ENCODE assay signal across 2 cellular contexts in the genomic region with DNA sequence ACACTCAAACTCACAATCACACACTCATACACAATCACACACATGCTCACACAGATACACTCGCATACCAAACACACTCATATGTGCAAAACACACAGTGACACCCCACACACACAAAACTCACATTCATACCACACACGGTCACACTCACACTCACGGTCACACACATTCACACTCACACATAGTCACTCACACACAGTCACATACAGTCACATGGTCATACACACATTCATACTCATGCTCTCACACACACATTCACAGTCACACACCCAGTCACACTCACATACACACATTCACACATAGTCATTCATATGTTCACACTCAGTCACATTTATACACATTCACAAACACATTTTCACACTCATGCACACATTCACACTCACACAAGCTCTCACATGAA.
TF ChIP-seq lines count a peak whose summit lies in the region.

No MANE protein-coding gene starts in this region.

TF ChIP-seq in GM12878, 131 proteins besides CTCF, POLR2A, EP300 and RAD21 (continued from another document):
- no peak for TF ChIP-seq MEF2B (IDR thresholded peaks at IDR 0.05; ENCODE audit: partially characterized antibody, poor library complexity, severe bottlenecking)
- TF ChIP-seq, protein P1, sequence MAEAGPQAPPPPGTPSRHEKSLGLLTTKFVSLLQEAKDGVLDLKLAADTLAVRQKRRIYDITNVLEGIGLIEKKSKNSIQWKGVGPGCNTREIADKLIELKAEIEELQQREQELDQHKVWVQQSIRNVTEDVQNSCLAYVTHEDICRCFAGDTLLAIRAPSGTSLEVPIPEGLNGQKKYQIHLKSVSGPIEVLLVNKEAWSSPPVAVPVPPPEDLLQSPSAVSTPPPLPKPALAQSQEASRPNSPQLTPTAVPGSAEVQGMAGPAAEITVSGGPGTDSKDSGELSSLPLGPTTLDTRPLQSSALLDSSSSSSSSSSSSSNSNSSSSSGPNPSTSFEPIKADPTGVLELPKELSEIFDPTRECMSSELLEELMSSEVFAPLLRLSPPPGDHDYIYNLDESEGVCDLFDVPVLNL (IDR thresholded peaks at IDR 0.05; ENCODE audit: low read depth, low read length): no peak
- TF ChIP-seq, protein P2, sequence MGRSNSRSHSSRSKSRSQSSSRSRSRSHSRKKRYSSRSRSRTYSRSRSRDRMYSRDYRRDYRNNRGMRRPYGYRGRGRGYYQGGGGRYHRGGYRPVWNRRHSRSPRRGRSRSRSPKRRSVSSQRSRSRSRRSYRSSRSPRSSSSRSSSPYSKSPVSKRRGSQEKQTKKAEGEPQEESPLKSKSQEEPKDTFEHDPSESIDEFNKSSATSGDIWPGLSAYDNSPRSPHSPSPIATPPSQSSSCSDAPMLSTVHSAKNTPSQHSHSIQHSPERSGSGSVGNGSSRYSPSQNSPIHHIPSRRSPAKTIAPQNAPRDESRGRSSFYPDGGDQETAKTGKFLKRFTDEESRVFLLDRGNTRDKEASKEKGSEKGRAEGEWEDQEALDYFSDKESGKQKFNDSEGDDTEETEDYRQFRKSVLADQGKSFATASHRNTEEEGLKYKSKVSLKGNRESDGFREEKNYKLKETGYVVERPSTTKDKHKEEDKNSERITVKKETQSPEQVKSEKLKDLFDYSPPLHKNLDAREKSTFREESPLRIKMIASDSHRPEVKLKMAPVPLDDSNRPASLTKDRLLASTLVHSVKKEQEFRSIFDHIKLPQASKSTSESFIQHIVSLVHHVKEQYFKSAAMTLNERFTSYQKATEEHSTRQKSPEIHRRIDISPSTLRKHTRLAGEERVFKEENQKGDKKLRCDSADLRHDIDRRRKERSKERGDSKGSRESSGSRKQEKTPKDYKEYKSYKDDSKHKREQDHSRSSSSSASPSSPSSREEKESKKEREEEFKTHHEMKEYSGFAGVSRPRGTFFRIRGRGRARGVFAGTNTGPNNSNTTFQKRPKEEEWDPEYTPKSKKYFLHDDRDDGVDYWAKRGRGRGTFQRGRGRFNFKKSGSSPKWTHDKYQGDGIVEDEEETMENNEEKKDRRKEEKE (IDR thresholded peaks at IDR 0.05): no peak

TF ChIP-seq in H1, 55 proteins besides CTCF, POLR2A, EP300 and RAD21 (continued from another document):
- TF ChIP-seq, protein P3, sequence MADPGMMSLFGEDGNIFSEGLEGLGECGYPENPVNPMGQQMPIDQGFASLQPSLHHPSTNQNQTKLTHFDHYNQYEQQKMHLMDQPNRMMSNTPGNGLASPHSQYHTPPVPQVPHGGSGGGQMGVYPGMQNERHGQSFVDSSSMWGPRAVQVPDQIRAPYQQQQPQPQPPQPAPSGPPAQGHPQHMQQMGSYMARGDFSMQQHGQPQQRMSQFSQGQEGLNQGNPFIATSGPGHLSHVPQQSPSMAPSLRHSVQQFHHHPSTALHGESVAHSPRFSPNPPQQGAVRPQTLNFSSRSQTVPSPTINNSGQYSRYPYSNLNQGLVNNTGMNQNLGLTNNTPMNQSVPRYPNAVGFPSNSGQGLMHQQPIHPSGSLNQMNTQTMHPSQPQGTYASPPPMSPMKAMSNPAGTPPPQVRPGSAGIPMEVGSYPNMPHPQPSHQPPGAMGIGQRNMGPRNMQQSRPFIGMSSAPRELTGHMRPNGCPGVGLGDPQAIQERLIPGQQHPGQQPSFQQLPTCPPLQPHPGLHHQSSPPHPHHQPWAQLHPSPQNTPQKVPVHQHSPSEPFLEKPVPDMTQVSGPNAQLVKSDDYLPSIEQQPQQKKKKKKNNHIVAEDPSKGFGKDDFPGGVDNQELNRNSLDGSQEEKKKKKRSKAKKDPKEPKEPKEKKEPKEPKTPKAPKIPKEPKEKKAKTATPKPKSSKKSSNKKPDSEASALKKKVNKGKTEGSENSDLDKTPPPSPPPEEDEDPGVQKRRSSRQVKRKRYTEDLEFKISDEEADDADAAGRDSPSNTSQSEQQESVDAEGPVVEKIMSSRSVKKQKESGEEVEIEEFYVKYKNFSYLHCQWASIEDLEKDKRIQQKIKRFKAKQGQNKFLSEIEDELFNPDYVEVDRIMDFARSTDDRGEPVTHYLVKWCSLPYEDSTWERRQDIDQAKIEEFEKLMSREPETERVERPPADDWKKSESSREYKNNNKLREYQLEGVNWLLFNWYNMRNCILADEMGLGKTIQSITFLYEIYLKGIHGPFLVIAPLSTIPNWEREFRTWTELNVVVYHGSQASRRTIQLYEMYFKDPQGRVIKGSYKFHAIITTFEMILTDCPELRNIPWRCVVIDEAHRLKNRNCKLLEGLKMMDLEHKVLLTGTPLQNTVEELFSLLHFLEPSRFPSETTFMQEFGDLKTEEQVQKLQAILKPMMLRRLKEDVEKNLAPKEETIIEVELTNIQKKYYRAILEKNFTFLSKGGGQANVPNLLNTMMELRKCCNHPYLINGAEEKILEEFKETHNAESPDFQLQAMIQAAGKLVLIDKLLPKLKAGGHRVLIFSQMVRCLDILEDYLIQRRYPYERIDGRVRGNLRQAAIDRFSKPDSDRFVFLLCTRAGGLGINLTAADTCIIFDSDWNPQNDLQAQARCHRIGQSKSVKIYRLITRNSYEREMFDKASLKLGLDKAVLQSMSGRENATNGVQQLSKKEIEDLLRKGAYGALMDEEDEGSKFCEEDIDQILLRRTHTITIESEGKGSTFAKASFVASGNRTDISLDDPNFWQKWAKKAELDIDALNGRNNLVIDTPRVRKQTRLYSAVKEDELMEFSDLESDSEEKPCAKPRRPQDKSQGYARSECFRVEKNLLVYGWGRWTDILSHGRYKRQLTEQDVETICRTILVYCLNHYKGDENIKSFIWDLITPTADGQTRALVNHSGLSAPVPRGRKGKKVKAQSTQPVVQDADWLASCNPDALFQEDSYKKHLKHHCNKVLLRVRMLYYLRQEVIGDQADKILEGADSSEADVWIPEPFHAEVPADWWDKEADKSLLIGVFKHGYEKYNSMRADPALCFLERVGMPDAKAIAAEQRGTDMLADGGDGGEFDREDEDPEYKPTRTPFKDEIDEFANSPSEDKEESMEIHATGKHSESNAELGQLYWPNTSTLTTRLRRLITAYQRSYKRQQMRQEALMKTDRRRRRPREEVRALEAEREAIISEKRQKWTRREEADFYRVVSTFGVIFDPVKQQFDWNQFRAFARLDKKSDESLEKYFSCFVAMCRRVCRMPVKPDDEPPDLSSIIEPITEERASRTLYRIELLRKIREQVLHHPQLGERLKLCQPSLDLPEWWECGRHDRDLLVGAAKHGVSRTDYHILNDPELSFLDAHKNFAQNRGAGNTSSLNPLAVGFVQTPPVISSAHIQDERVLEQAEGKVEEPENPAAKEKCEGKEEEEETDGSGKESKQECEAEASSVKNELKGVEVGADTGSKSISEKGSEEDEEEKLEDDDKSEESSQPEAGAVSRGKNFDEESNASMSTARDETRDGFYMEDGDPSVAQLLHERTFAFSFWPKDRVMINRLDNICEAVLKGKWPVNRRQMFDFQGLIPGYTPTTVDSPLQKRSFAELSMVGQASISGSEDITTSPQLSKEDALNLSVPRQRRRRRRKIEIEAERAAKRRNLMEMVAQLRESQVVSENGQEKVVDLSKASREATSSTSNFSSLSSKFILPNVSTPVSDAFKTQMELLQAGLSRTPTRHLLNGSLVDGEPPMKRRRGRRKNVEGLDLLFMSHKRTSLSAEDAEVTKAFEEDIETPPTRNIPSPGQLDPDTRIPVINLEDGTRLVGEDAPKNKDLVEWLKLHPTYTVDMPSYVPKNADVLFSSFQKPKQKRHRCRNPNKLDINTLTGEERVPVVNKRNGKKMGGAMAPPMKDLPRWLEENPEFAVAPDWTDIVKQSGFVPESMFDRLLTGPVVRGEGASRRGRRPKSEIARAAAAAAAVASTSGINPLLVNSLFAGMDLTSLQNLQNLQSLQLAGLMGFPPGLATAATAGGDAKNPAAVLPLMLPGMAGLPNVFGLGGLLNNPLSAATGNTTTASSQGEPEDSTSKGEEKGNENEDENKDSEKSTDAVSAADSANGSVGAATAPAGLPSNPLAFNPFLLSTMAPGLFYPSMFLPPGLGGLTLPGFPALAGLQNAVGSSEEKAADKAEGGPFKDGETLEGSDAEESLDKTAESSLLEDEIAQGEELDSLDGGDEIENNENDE (IDR thresholded peaks at IDR 0.05; ENCODE audit: insufficient replicate concordance, low read length): no peak
- TF ChIP-seq GTF2F1 (IDR thresholded peaks at IDR 0.05; ENCODE audit: borderline replicate concordance, low read depth, low read length): no peak
- TF ChIP-seq SAP30 (IDR thresholded peaks at IDR 0.05; ENCODE audit: insufficient read depth, insufficient replicate concordance, low read length): no peak
- TF ChIP-seq FOSL1 (IDR thresholded peaks at IDR 0.05; ENCODE audit: insufficient read depth, low read depth, low read length): no peak
TF ChIP-seq in H1: peak in this region for 0.
